In genomic region chr2:241770936-241771285, GRCh38 we compare ENCODE assay signal across 24 cellular contexts. TPM values are rescaled to one million over a fixed set of nuclear protein-coding genes. Genes with fewer than 3 reads are reported as not detected.
DNase-seq lines count a peak whose midpoint lies in the region; ATAC-seq and TF ChIP-seq lines count a peak whose summit lies in the region.
"Had no signal": no experiment of that assay in that cellular context is flagged by ENCODE, and none has a peak within 500 bp of the region (broad histone marks: within the 10 kb centered on the region; RNA-seq: fewer than 3 reads in every experiment).

No MANE protein-coding gene starts in this region.

- H3K4me3 Mint-ChIP-seq in Caco-2 (ENCODE audit: unreplicated experiment) (no peak overlapping the region), nephron (no peak overlapping the region), mesothelial cell of epicardium (no peak overlapping the region)
- H3K4me3 Mint-ChIP-seq in central memory CD8-positive, alpha-beta T cell, result peak overlapping the region; percentile 11
- H3K4me3 Mint-ChIP-seq: activated CD4-positive, alpha-beta T cell treated with anti-CD3 and anti-CD28 coated beads, Interleukin-2, amount 10 ng/mL, durations not matched to agents 24 days and 14 days; stimulated activated memory B cell treated with anti-CD40 and anti-IgM and Interleukin-4, amounts not matched to agents 10 μg/mL and 1 μg/mL and 100 μg/mL, for 72 hours had no signal

- H3K79me2 ChIP-seq in GM23248 (ENCODE audit: insufficient read depth), result no peaks in the 10 kb centered on the region

- no peaks in the 10 kb centered on the region for H3F3A ChIP-seq in GM23248 (ENCODE audit: insufficient read depth)

- H3K36me3 ChIP-seq in Caco-2 (ENCODE audit: control insufficient read depth, insufficient read depth, low read length) (no peaks in the 10 kb centered on the region), GM23248 (ENCODE audit: low read depth) (no peaks in the 10 kb centered on the region)
- H3K36me3 ChIP-seq: Peyer's patch, SJCRH30 had no signal

- no peak overlapping the region for H3K4me2 ChIP-seq in GM23248 (ENCODE audit: unreplicated experiment)

- peaks cover 10% of the 10 kb centered on the region for H3K4me1 Mint-ChIP-seq in Caco-2 (ENCODE audit: low read depth, unreplicated experiment)
- peaks cover 15% of the 10 kb centered on the region for H3K4me1 Mint-ChIP-seq in central memory CD8-positive, alpha-beta T cell
- peaks cover 14% of the 10 kb centered on the region for H3K4me1 Mint-ChIP-seq in nephron
- H3K4me1 Mint-ChIP-seq in mesothelial cell of epicardium, result peaks cover 26% of the 10 kb centered on the region

- H3K27me3 Mint-ChIP-seq in Caco-2 (ENCODE audit: insufficient read depth, unreplicated experiment) (no peaks in the 10 kb centered on the region), nephron (ENCODE audit: low read depth) (no peaks in the 10 kb centered on the region), mesothelial cell of epicardium (ENCODE audit: low read depth) (no peaks in the 10 kb centered on the region)
- peaks cover 9% of the 10 kb centered on the region for H3K27me3 Mint-ChIP-seq in central memory CD8-positive, alpha-beta T cell
- H3K27me3 Mint-ChIP-seq: activated CD4-positive, alpha-beta T cell treated with anti-CD3 and anti-CD28 coated beads, Interleukin-2, amount 10 ng/mL, durations not matched to agents 24 days and 14 days had no signal

- H3K4me1 ChIP-seq in Caco-2, result peaks cover 38% of the 10 kb centered on the region
- peaks cover 10% of the 10 kb centered on the region for H3K4me1 ChIP-seq in GM23248 (ENCODE audit: insufficient read depth)

- no peak for TF ChIP-seq CTCF in Caco-2 (IDR thresholded peaks at IDR 0.05; ENCODE audit: insufficient read depth in 1 of 2, low read depth in 1 of 2, low read length in 1 of 2, severe bottlenecking in 1 of 2, unreplicated experiment in 1 of 2)
- no peak for TF ChIP-seq CTCF in nephron (IDR thresholded peaks at IDR 0.05; ENCODE audit: unreplicated experiment in 3 of 3)
- TF ChIP-seq CTCF in mesothelial cell of epicardium (IDR thresholded peaks at IDR 0.05; ENCODE audit: unreplicated experiment), result no peak

- H3K27ac Mint-ChIP-seq in Caco-2 (ENCODE audit: unreplicated experiment) (peak overlapping the region; percentile 81), nephron (peak overlapping the region; percentile 55 to 82 (median 70)), mesothelial cell of epicardium (no peak overlapping the region)
- no peak overlapping the region for H3K27ac Mint-ChIP-seq in central memory CD8-positive, alpha-beta T cell (ENCODE audit: low read depth)
- H3K27ac Mint-ChIP-seq: activated CD4-positive, alpha-beta T cell treated with anti-CD3 and anti-CD28 coated beads, Interleukin-2, amount 10 ng/mL, durations not matched to agents 24 days and 14 days had no signal

- POLR2A ChIA-PET in Caco-2 (lab: Charles Lee), result no interaction called here

- intact Hi-C loops in Caco-2 (cut with micrococcal nuclease; ENCODE audit: unreplicated experiment), result no loop called here

- H3K27me3 ChIP-seq in Caco-2 (replicated peaks; ENCODE audit: control insufficient read depth, insufficient read depth, low read length) (no peaks in the 10 kb centered on the region), GM23248 (replicated peaks; ENCODE audit: insufficient read depth) (no peaks in the 10 kb centered on the region)
- H3K27me3 ChIP-seq: Peyer's patch had no signal

- H3K9ac ChIP-seq in GM23248, result 0 out of 2 replicates have a peak overlapping the region, but pooled peaks have one; percentile 44

- no peak overlapping the region for H2AFZ ChIP-seq in GM23248

- H3K9me3 Mint-ChIP-seq in Caco-2 (ENCODE audit: unreplicated experiment) (no peaks in the 10 kb centered on the region), nephron (no peaks in the 10 kb centered on the region), mesothelial cell of epicardium (no peaks in the 10 kb centered on the region)
- no peaks in the 10 kb centered on the region for H3K9me3 Mint-ChIP-seq in central memory CD8-positive, alpha-beta T cell
- H3K9me3 Mint-ChIP-seq: activated CD4-positive, alpha-beta T cell treated with anti-CD3 and anti-CD28 coated beads, Interleukin-2, amount 10 ng/mL, durations not matched to agents 24 days and 14 days; stimulated activated memory B cell treated with anti-CD40 and anti-IgM and Interleukin-4, amounts not matched to agents 10 μg/mL and 1 μg/mL and 100 μg/mL, for 72 hours had no signal

- BruUV-seq in Caco-2 (replicated peaks; lab: Mats Ljungman, UMichigan), result no TSS peak

- ATAC-seq in central memory CD8-positive, alpha-beta T cell (replicated peaks; ENCODE audit: extremely low read depth, poor library complexity, severe bottlenecking), result no peak
- no peak for ATAC-seq in HG02884 (IDR thresholded peaks at IDR 0.05; ENCODE audit: unreplicated experiment)
- ATAC-seq: mucosa of descending colon had no signal

- 99% methylated on average over 12 of the region's 12 CpGs for WGBS in GM23248 (ENCODE audit: low coverage in 1 of 2, low lambda C conversion rate in 2 of 2, missing lambda C conversion rate in 2 of 2), 2 experiments

- H3K9me3 ChIP-seq in Caco-2 (no peaks in the 10 kb centered on the region), GM23248 (ENCODE audit: low read depth) (no peaks in the 10 kb centered on the region)
- H3K9me3 ChIP-seq: mucosa of descending colon, Peyer's patch, psoas muscle, SJCRH30 had no signal

- no peaks in the 10 kb centered on the region for H4K20me1 ChIP-seq in GM23248 (ENCODE audit: insufficient read depth)

- no peak for DNase-seq in Caco-2
- no peak for DNase-seq in GM23248
- DNase-seq in central memory CD8-positive, alpha-beta T cell (ENCODE audit: low spot score in 2 of 2), result no peak
- no peak for DNase-seq in mesothelial cell of epicardium (ENCODE audit: low spot score in 2 of 2, unreplicated experiment in 2 of 2)
- no peak for DNase-seq in glomerular visceral epithelial cell (ENCODE audit: extremely low spot score)
- DNase-seq in NCI-H1436 (lab: John Stamatoyannopoulos, UW), result no peak
- DNase-seq: activated CD4-positive, alpha-beta T cell treated with anti-CD3 and anti-CD28 coated beads, Interleukin-2, amount 10 ng/mL, durations not matched to agents 24 days and 14 days; activated gamma-delta T cell treated with Interleukin-2 at 50 U/mL for 16 hours; cortex of kidney; DMS79; NCI-H1417 treated with DMSO at 0.1 percent for 48 hours; stimulated activated CD4-positive, alpha-beta T cell treated with anti-CD3 and anti-CD28 coated beads, Interleukin-1b, Interleukin-23, amount 100 ng/mL, for 48 hours had no signal

- H3K27ac ChIP-seq in GM23248, result no peak overlapping the region
- H3K27ac ChIP-seq: HL-60, psoas muscle, SJCRH30 had no signal

- CTCF ChIA-PET in Caco-2 (lab: Charles Lee), result interaction anchor here (0.5 to 1.0 kb wide), 2 partner anchors 8 to 19 kb away, joined by 3 read pairs; no protein-coding TSS in a partner anchor

- H3K4me3 ChIP-seq in Caco-2 (ENCODE audit: low read depth, low read length), result no peak overlapping the region
- H3K4me3 ChIP-seq in GM23248, result no peak overlapping the region
- H3K4me3 ChIP-seq: mucosa of descending colon, Peyer's patch, psoas muscle, SJCRH30, skin epidermis had no signal

- H3K9me2 ChIP-seq in GM23248 (ENCODE audit: insufficient read depth), result no peaks in the 10 kb centered on the region

- peaks cover 12% of the 10 kb centered on the region for H3K36me3 Mint-ChIP-seq in Caco-2 (ENCODE audit: insufficient read depth, unreplicated experiment)
- H3K36me3 Mint-ChIP-seq in central memory CD8-positive, alpha-beta T cell (ENCODE audit: insufficient read depth), result peaks cover 3% of the 10 kb centered on the region
- no peaks in the 10 kb centered on the region for H3K36me3 Mint-ChIP-seq in nephron (ENCODE audit: low read depth)
- H3K36me3 Mint-ChIP-seq in mesothelial cell of epicardium, result no peaks in the 10 kb centered on the region
- H3K36me3 Mint-ChIP-seq: stimulated activated memory B cell treated with anti-CD40 and anti-IgM and Interleukin-4, amounts not matched to agents 10 μg/mL and 1 μg/mL and 100 μg/mL, for 72 hours had no signal

- in situ Hi-C loops in GM23248 (cut with MboI), result no loop called here

RNA-seq across cellular contexts. Expression of gene GAL3ST2, which starts 5.7 kb away (rescaled TPM):
- total RNA-seq in Caco-2 (2022) (6.0 and 6.8 TPM in 2 replicates), mesothelial cell of epicardium (0.86 to 1.1 TPM (median 1.1 TPM) in 3 replicates)
- not detected in 2 replicates for total RNA-seq in GM23248 (2014; rRNA removed; shearing (Covaris generic))
- polyA plus RNA-seq in GM23248 (2016; fragmentation: Nextera tagmentation; extraction: Ambion mirVana), result not detected in 2 replicates
- total RNA-seq: MCF 10A; SJCRH30; T-helper 1 cell treated with Interleukin-12 subunit alpha and Interleukin-12 subunit beta and Interleukin-4 antibody, amounts not matched to agents 30 ng/mL and 1 ng/mL, for 36 hours had no signal
- polyA plus RNA-seq: fibroblast of lung had no signal

RNA-seq across cellular contexts. Expression of gene D2HGDH, which starts 36.5 kb away (rescaled TPM):
- total RNA-seq in Caco-2 (2022), result 35.4 and 41.3 TPM in 2 replicates
- 19.1 and 19.6 TPM in 2 replicates for total RNA-seq in GM23248 (2014; rRNA removed; shearing (Covaris generic))
- polyA plus RNA-seq in GM23248 (2016; fragmentation: Nextera tagmentation; extraction: Ambion mirVana), result 8.3 and 9.7 TPM in 2 replicates
- 55.5 to 60.3 TPM (median 56.6 TPM) in 3 replicates for total RNA-seq in mesothelial cell of epicardium

RNA-seq across cellular contexts. Expression of gene NEU4, which starts 38.1 kb away (rescaled TPM):
- total RNA-seq in Caco-2 (2022) (1.5 and 3.9 TPM in 2 replicates), mesothelial cell of epicardium (0.87 to 1.8 TPM (median 1.7 TPM) in 3 replicates)
- not detected in 2 replicates for total RNA-seq in GM23248 (2014; rRNA removed; shearing (Covaris generic))
- polyA plus RNA-seq in GM23248 (2016; fragmentation: Nextera tagmentation; extraction: Ambion mirVana), result not detected in 2 replicates
- total RNA-seq: fibroblast of lung, MCF 10A had no signal
- polyA plus RNA-seq: fibroblast of lung had no signal

Comparison
In these comparisons a context has a peak if more than half of its experiments do, and no peak if none do; other contexts are left out.
1. H3K27ac Mint-ChIP-seq: peak in Caco-2 (single experiment) and nephron (3 of 3); none in central memory CD8-positive, alpha-beta T cell (single experiment) and mesothelial cell of epicardium (single experiment).